Comparison of ENCODE assay signal across 14 cellular contexts in the genomic region with DNA sequence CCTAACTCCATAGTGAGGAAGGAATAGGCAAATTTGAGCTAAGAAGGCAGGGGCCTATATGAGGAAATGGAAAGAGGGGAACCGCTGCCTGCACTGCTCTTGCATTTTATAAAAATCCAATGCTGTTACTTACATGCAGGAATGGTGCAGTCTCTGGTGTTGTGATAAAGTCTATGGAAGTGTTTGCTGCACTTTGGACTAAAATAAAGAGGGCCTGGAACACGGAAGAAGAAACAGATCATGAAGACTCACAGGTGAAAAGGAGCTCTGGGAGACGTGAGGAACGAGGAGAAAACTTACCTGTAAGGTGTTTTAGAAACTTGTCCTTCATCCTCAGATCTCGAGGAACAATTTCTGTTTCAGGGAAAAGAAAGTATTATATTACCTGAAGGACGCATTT. TPM values are rescaled to one million over a fixed set of nuclear protein-coding genes. Genes with fewer than 3 reads are reported as not detected.
DNase-seq lines count a peak whose midpoint lies in the region; ATAC-seq, FAIRE-seq and TF ChIP-seq lines count a peak whose summit lies in the region.
"Had no signal": no experiment of that assay in that cellular context is flagged by ENCODE, and none has a peak within 500 bp of the region (broad histone marks: within the 10 kb centered on the region; RNA-seq: fewer than 3 reads in every experiment).

No MANE protein-coding gene starts in this region.

- no peak overlapping the region for H3K27ac Mint-ChIP-seq in WTC11
- H3K27ac Mint-ChIP-seq in endodermal cell = no peak overlapping the region

- POLR2A ChIA-PET in WTC11 (lab: Charles Lee) = interaction anchor here (1.1 kb wide), 1 partner anchor 16 kb away, joined by 3 read pairs; no protein-coding TSS in a partner anchor

- H3K27me3 Mint-ChIP-seq in WTC11 (ENCODE audit: low read depth) (peaks cover 43% of the 10 kb centered on the region), endodermal cell (ENCODE audit: insufficient read depth) (peaks cover 45% of the 10 kb centered on the region)

- peaks cover 16% of the 10 kb centered on the region for H3K4me1 ChIP-seq in endodermal cell (ENCODE audit: control insufficient read depth, insufficient read depth, low read length)
- peaks cover 0 to 19% (median 4%) of the 10 kb centered on the region in 3 donors for H3K4me1 ChIP-seq in pancreas
- H3K4me1 ChIP-seq: BE2C had no signal

- H3K4me3 ChIP-seq in endodermal cell (ENCODE audit: low read length) (no peak overlapping the region), pancreas (peak overlapping the region in 3 of 4 donors; percentile 44 to 60 (median 49))
- H3K4me3 ChIP-seq: thyroid gland had no signal

- H3K36me3 Mint-ChIP-seq in WTC11 = peaks cover 15% of the 10 kb centered on the region
- peaks cover 18% of the 10 kb centered on the region for H3K36me3 Mint-ChIP-seq in endodermal cell (ENCODE audit: low read depth)

- H3K4me3 Mint-ChIP-seq in WTC11 (peak overlapping the region; percentile 41), endodermal cell (peak overlapping the region; percentile 0)

- DNase-seq in WTC11 (ENCODE audit: low spot score) (no peak), endodermal cell (no peak), pancreas (no peak), DMS 273 treated with DMSO at 0.1 percent for 48 hours (lab: John Stamatoyannopoulos, UW) (no peak)
- DNase-seq in stimulated activated CD4-positive, alpha-beta T cell treated with anti-CD3 and anti-CD28 coated beads, Interleukin-2, amount 100 ng/mL, for 48 hours = no peak
- DNase-seq: activated naive CD4-positive, alpha-beta T cell treated with anti-CD3 and anti-CD28 coated beads, Interleukin-2, amount 50 U/mL, for 16 hours; activated T-cell treated with anti-CD3 and anti-CD28 coated beads for 4 hours; BE2C; NCI-H187; NK-92 treated with Interleukin-12 subunit alpha and Interleukin-12 subunit beta, amount 100 ng/mL, for 24 hours; thyroid gland had no signal

- H3K27me3 ChIP-seq in endodermal cell (ENCODE audit: control insufficient read depth, insufficient read depth, low read length, poor library complexity, severe bottlenecking) (peaks cover 46% of the 10 kb centered on the region), pancreas (no peaks in the 10 kb centered on the region)

- H3K27ac ChIP-seq in endodermal cell (ENCODE audit: low read depth, low read length) (no peak overlapping the region), pancreas (peak overlapping the region; percentile 75 to 91 (median 87))
- H3K27ac ChIP-seq: thyroid gland had no signal

- TF ChIP-seq CTCF in WTC11 (IDR thresholded peaks at IDR 0.05) = no peak
- TF ChIP-seq CTCF in endodermal cell (conservative IDR thresholded peaks at IDR 0.05) = no peak
- no peak for TF ChIP-seq CTCF in pancreas (IDR thresholded peaks at IDR 0.05)

- H3K9me3 Mint-ChIP-seq in WTC11 (no peaks in the 10 kb centered on the region), endodermal cell (no peaks in the 10 kb centered on the region)

- intact Hi-C loops in pancreas (cut with DNase I) = loop anchor here in 1 of 3 donors (5.0 kb wide), 1 partner anchor 114 kb away; no protein-coding TSS in a partner anchor

- no peak overlapping the region for H3K9ac ChIP-seq in endodermal cell (ENCODE audit: extremely low read depth, low read length, poor library complexity, severe bottlenecking)

- FAIRE-seq in pancreas (lab: Jason Lieb, UNC) = no peak
- FAIRE-seq: bronchial epithelial cell had no signal

- peaks cover 2% of the 10 kb centered on the region for H3K36me3 ChIP-seq in endodermal cell (ENCODE audit: control insufficient read depth, insufficient read depth, low read length)
- peaks cover 0 to 22% (median 9%) of the 10 kb centered on the region in 3 donors for H3K36me3 ChIP-seq in pancreas
- H3K36me3 ChIP-seq: BE2C had no signal

- H3K9me3 ChIP-seq in endodermal cell (ENCODE audit: control insufficient read depth, low read length) (no peaks in the 10 kb centered on the region), pancreas (no peaks in the 10 kb centered on the region)
- H3K9me3 ChIP-seq: BE2C, thyroid gland had no signal

- CTCF ChIA-PET in WTC11 (lab: Charles Lee) = interaction anchor here (1.0 to 2.7 kb wide), 6 partner anchors 12 to 377 kb away, joined by 3 to 14 read pairs (median 4); no protein-coding TSS in a partner anchor

- WGBS in endodermal cell (ENCODE audit: insufficient coverage in 1 of 2, insufficient read length in 1 of 2), 2 experiments = 80 to 81% methylated on average over 5 to 6 of the region's 6 CpGs
- 66 to 71% methylated on average over 6 of the region's 6 CpGs for WGBS in pancreas, 2 donors

- no peak for ATAC-seq in WTC11
- ATAC-seq in pancreas = no peak
- ATAC-seq: esophagus mucosa had no signal

- H3K4me1 Mint-ChIP-seq in WTC11 = peaks cover 46% of the 10 kb centered on the region
- peaks cover 41% of the 10 kb centered on the region for H3K4me1 Mint-ChIP-seq in endodermal cell

TF ChIP-seq in WTC11, 78 proteins besides CTCF, POLR2A, EP300 and RAD21 (continues in another document):
- no peak for TF ChIP-seq ZNF232 (CRISPR knock-in tag; IDR thresholded peaks at IDR 0.05)
- TF ChIP-seq SOX15 (CRISPR knock-in tag; IDR thresholded peaks at IDR 0.05) = no peak
- TF ChIP-seq JUN (CRISPR knock-in tag; IDR thresholded peaks at IDR 0.05) = no peak
- TF ChIP-seq, protein P1, sequence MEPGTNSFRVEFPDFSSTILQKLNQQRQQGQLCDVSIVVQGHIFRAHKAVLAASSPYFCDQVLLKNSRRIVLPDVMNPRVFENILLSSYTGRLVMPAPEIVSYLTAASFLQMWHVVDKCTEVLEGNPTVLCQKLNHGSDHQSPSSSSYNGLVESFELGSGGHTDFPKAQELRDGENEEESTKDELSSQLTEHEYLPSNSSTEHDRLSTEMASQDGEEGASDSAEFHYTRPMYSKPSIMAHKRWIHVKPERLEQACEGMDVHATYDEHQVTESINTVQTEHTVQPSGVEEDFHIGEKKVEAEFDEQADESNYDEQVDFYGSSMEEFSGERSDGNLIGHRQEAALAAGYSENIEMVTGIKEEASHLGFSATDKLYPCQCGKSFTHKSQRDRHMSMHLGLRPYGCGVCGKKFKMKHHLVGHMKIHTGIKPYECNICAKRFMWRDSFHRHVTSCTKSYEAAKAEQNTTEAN (CRISPR knock-in tag; IDR thresholded peaks at IDR 0.05) = no peak
- TF ChIP-seq, protein P2, sequence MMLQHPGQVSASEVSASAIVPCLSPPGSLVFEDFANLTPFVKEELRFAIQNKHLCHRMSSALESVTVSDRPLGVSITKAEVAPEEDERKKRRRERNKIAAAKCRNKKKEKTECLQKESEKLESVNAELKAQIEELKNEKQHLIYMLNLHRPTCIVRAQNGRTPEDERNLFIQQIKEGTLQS (CRISPR knock-in tag; conservative IDR thresholded peaks at IDR 0.05) = no peak
- TF ChIP-seq TEAD4 (CRISPR knock-in tag; IDR thresholded peaks at IDR 0.05) = no peak
- TF ChIP-seq, protein P3, sequence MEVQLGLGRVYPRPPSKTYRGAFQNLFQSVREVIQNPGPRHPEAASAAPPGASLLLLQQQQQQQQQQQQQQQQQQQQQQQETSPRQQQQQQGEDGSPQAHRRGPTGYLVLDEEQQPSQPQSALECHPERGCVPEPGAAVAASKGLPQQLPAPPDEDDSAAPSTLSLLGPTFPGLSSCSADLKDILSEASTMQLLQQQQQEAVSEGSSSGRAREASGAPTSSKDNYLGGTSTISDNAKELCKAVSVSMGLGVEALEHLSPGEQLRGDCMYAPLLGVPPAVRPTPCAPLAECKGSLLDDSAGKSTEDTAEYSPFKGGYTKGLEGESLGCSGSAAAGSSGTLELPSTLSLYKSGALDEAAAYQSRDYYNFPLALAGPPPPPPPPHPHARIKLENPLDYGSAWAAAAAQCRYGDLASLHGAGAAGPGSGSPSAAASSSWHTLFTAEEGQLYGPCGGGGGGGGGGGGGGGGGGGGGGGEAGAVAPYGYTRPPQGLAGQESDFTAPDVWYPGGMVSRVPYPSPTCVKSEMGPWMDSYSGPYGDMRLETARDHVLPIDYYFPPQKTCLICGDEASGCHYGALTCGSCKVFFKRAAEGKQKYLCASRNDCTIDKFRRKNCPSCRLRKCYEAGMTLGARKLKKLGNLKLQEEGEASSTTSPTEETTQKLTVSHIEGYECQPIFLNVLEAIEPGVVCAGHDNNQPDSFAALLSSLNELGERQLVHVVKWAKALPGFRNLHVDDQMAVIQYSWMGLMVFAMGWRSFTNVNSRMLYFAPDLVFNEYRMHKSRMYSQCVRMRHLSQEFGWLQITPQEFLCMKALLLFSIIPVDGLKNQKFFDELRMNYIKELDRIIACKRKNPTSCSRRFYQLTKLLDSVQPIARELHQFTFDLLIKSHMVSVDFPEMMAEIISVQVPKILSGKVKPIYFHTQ (CRISPR knock-in tag; IDR thresholded peaks at IDR 0.05) = no peak
- TF ChIP-seq RELA (CRISPR knock-in tag; IDR thresholded peaks at IDR 0.05; ENCODE audit: borderline replicate concordance) = no peak

RNA-seq across cellular contexts. Expression of a gene that starts 1.9 kb away (rescaled TPM):
- total RNA-seq in WTC11 (2021) (3.5 to 5.2 TPM (median 4.3 TPM) in 3 replicates), endodermal cell (under 1 TPM; 0.44 to 0.53 TPM), pancreas (10 to 100 TPM; 21.2 to 50.6 (median 32.9) TPM)
- polyA plus RNA-seq in endodermal cell (2013, experiment 1 of 2) = 4.5 TPM
- 5.1 TPM for polyA plus RNA-seq in endodermal cell (2013, experiment 2 of 2)
- polyA plus RNA-seq in pancreas = 10 to 100 TPM; 66.9 to 93.6 TPM
- total RNA-seq: bronchial epithelial cell, dermis microvascular lymphatic vessel endothelial cell had no signal

RNA-seq across cellular contexts. Expression of a gene that starts 21.2 kb away (rescaled TPM):
- total RNA-seq in WTC11 (2021) (145 to 150 TPM (median 146 TPM) in 3 replicates), endodermal cell (100 to 1,000 TPM; 111 to 144 TPM), pancreas (10 to 100 TPM; 41.6 to 59.1 (median 45.3) TPM)
- polyA plus RNA-seq in endodermal cell (2013, experiment 1 of 2) = 171 TPM
- 164 TPM for polyA plus RNA-seq in endodermal cell (2013, experiment 2 of 2)
- polyA plus RNA-seq in pancreas = 10 to 100 TPM; 34.9 to 74.2 TPM

RNA-seq across cellular contexts. Expression of a gene that starts 22.2 kb away (rescaled TPM):
- total RNA-seq in WTC11 (2021) = 26.4 to 34.4 TPM (median 31.3 TPM) in 3 replicates
- 10 to 100 TPM; 33.6 to 39.0 TPM for total RNA-seq in endodermal cell
- 39.0 TPM for polyA plus RNA-seq in endodermal cell (2013, experiment 1 of 2)
- polyA plus RNA-seq in endodermal cell (2013, experiment 2 of 2) = 30.5 TPM
- 100 to 1,000 TPM in 4 of 6 donors, 10 to 100 TPM in 2; 63.7 to 134 (median 118) TPM for total RNA-seq in pancreas
- 100 to 1,000 TPM; 110 to 162 TPM for polyA plus RNA-seq in pancreas
